Comparison of ENCODE assay signal across 8 cellular contexts in the genomic region with DNA sequence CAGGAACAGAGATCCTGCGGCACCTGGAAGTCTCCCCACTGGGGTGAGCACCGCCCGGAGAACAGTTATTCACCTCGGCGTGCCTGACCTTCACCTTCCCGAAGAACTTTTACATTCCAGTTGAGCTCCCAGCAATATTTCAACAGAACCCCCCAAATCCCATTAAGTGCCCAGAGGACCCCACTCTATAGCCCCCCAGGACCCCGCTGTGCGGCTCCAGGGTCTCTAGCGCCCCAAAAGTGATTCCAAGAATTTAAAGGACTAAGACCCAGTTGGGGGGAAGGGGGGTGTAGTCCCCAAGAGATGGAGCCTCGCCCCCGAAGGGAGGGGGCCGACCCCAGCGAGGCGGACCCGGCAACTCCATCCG. TPM values are rescaled to one million over a fixed set of nuclear protein-coding genes. Genes with fewer than 3 reads are reported as not detected.
DNase-seq lines count a peak whose midpoint lies in the region; ATAC-seq and TF ChIP-seq lines count a peak whose summit lies in the region.

No MANE protein-coding gene starts in this region.

- H3K36me3 ChIP-seq in SJSA1 (peaks cover 14% of the 10 kb centered on the region; the same call in 1 of the 2 replicates), esophagus squamous epithelium (peaks cover 8 to 41% (median 14%) of the 10 kb centered on the region in 3 donors)

- peak overlapping the region; percentile 98 for H3K27ac Mint-ChIP-seq in progenitor cell of endocrine pancreas

- ATAC-seq in HG03378 (IDR thresholded peaks at IDR 0.05; ENCODE audit: unreplicated experiment): no peak
- ATAC-seq in sciatic nerve: no peak

- H3K27me3 ChIP-seq in SJSA1 (replicated peaks): no peaks in the 10 kb centered on the region
- no peaks in the 10 kb centered on the region for H3K27me3 ChIP-seq in esophagus squamous epithelium

- TF ChIP-seq CTCF in esophagus squamous epithelium (IDR thresholded peaks at IDR 0.05) (peak in 1 of 6 experiments; percentile 4), progenitor cell of endocrine pancreas (IDR thresholded peaks at IDR 0.05; ENCODE audit: unreplicated experiment) (peak; percentile 0), GM20000 (IDR thresholded peaks at IDR 0.05; ENCODE audit: extremely low read depth, missing control alignments) (no peak)

- peaks cover 31% of the 10 kb centered on the region for H3K4me1 Mint-ChIP-seq in progenitor cell of endocrine pancreas (ENCODE audit: low read depth)

- no peaks in the 10 kb centered on the region for H3K9me3 Mint-ChIP-seq in progenitor cell of endocrine pancreas (ENCODE audit: low read depth)

- peak overlapping the region; percentile 91 for H3K4me3 Mint-ChIP-seq in progenitor cell of endocrine pancreas (ENCODE audit: low read depth)

- H3K9me3 ChIP-seq in SJSA1 (replicated peaks) (no peaks in the 10 kb centered on the region), esophagus squamous epithelium (no peaks in the 10 kb centered on the region)

- 0% methylated on average over 1 of the region's 16 CpGs; no CpG with 5 or more reads in 1 of the 2 donors for WGBS in esophagus squamous epithelium, 2 donors

- H3K36me3 Mint-ChIP-seq in progenitor cell of endocrine pancreas (ENCODE audit: insufficient read depth): peaks cover 6% of the 10 kb centered on the region

- H3K27ac ChIP-seq in SJSA1 (peak overlapping the region; percentile 84), esophagus squamous epithelium (peak overlapping the region; percentile 96 to 99 (median 98))

- H3K4me3 ChIP-seq in GM08714 (ENCODE audit: low read length) (peak overlapping the region; percentile 84), SJSA1 (peak overlapping the region; percentile 72), esophagus squamous epithelium (peak overlapping the region; percentile 84 to 97 (median 88))

- DNase-seq in SJSA1 (ENCODE audit: low read depth in 1 of 2, low spot score in 2 of 2) (no peak), esophagus squamous epithelium (lab: John Stamatoyannopoulos, UW) (no peak), progenitor cell of endocrine pancreas (ENCODE audit: low spot score, unreplicated experiment) (no peak), GM20000 (ENCODE audit: low spot score) (no peak), NCI-H69 (lab: John Stamatoyannopoulos, UW) (no peak), sciatic nerve (ENCODE audit: low spot score) (no peak)

- TF ChIP-seq POLR2A in esophagus squamous epithelium (IDR thresholded peaks at IDR 0.05): no peak

- intact Hi-C loops in esophagus squamous epithelium (cut with DNase I) (no loop called here), sciatic nerve (cut with DNase I) (no loop called here)

- H3K4me1 ChIP-seq in SJSA1 (replicated peaks): peaks cover 27% of the 10 kb centered on the region
- peaks cover 30 to 56% (median 31%) of the 10 kb centered on the region in 3 donors for H3K4me1 ChIP-seq in esophagus squamous epithelium

- no peaks in the 10 kb centered on the region for H3K27me3 Mint-ChIP-seq in progenitor cell of endocrine pancreas

RNA-seq across cellular contexts. Expression of a gene that starts 0.5 kb away (rescaled TPM):
- 30.1 and 38.2 TPM in 2 replicates for total RNA-seq in SJSA1 (2014; rRNA removed; shearing (Covaris generic))
- total RNA-seq in esophagus squamous epithelium: 10 to 100 TPM; 45.7 to 72.8 (median 52.0) TPM
- total RNA-seq in progenitor cell of endocrine pancreas: 72.8 and 80.8 TPM in 2 replicates
- 64.1 TPM for total RNA-seq in sciatic nerve

RNA-seq across cellular contexts. Expression of a gene that starts 2.6 kb away (rescaled TPM):
- 25.1 and 50.0 TPM in 2 replicates for total RNA-seq in SJSA1 (2014; rRNA removed; shearing (Covaris generic))
- total RNA-seq in esophagus squamous epithelium (100 to 1,000 TPM in 3 of 4 donors, 10 to 100 TPM in 1; 67.6 to 160 (median 117) TPM), progenitor cell of endocrine pancreas (46.0 and 48.2 TPM in 2 replicates), sciatic nerve (131 TPM)

RNA-seq across cellular contexts. Expression of a gene that starts 16.4 kb away (rescaled TPM):
- not detected in 2 replicates for total RNA-seq in SJSA1 (2014; rRNA removed; shearing (Covaris generic))
- total RNA-seq in esophagus squamous epithelium (100 to 1,000 TPM in 2 of 4 donors, 10 to 100 TPM in 2; 12.0 to 501 (median 189) TPM), progenitor cell of endocrine pancreas (1.5 and 1.6 TPM in 2 replicates), sciatic nerve (971 TPM)

RNA-seq across cellular contexts. Expression of a gene that starts 30.3 kb away (rescaled TPM):
- not detected in 2 replicates for total RNA-seq in SJSA1 (2014; rRNA removed; shearing (Covaris generic))
- total RNA-seq in esophagus squamous epithelium: 10 to 100 TPM; 17.3 to 52.1 (median 40.6) TPM
- 19.8 and 20.0 TPM in 2 replicates for total RNA-seq in progenitor cell of endocrine pancreas
- total RNA-seq in sciatic nerve: 0.45 TPM

RNA-seq across cellular contexts. Expression of a gene that starts 35.6 kb away (rescaled TPM):
- not detected in 2 replicates for total RNA-seq in SJSA1 (2014; rRNA removed; shearing (Covaris generic))
- total RNA-seq in esophagus squamous epithelium (1 to 10 TPM in 3 of 4 donors, under 1 TPM in 1; 0.83 to 7.6 (median 3.6) TPM), progenitor cell of endocrine pancreas (not detected in 2 replicates), sciatic nerve (12.7 TPM)
